Comparison of ENCODE assay signal across 34 cellular contexts in genomic region chr11:56845121-56845732, GRCh38.
"Had no signal": no experiment of that assay in that cellular context is flagged by ENCODE, and none has a peak within 500 bp of the region (broad histone marks: within the 10 kb centered on the region; RNA-seq: fewer than 3 reads in every experiment).

No MANE protein-coding gene starts in this region.

- H3K27me3 ChIP-seq: brain microvascular endothelial cell had no signal

- H3K4me1 Mint-ChIP-seq: activated CD4-positive, alpha-beta T cell treated with anti-CD3 and anti-CD28 coated beads for 36 hours; activated CD8-positive, alpha-beta memory T cell treated with anti-CD3 and anti-CD28 coated beads, Interleukin-2, amount 10 ng/mL, durations not matched to agents 7 days and 5 days; central memory CD8-positive, alpha-beta T cell; T-helper 17 cell had no signal

- H3K9me3 Mint-ChIP-seq: activated CD4-positive, alpha-beta memory T cell treated with anti-CD3 and anti-CD28 coated beads for 36 hours; activated CD4-positive, alpha-beta T cell treated with anti-CD3 and anti-CD28 coated beads, Interleukin-2, amount 10 ng/mL, durations not matched to agents 24 days and 14 days; activated T-helper 1 cell treated with anti-CD3 and anti-CD28 coated beads, Interleukin-12 subunit alpha, Interleukin-12 subunit beta, Interleukin-2, Interleukin-4 antibody, amounts not matched to agents 30 ng/mL and 10 ng/mL and 1 ng/mL, durations not matched to agents 14 hours and 24 hours and 36 hours; activated T-helper 2 cell treated with anti-CD3 and anti-CD28 coated beads, Interferon-gamma antibody, Interleukin-2, Interleukin-4, amounts not matched to agents 10 μg/mL and 5 μg/mL and 100 μg/mL, durations not matched to agents 14 hours and 24 hours and 36 hours; dendritic cell treated with granulocyte-macrophage colony-stimulating factor and Interleukin-4, amounts not matched to agents 40 ng/mL and 50 ng/mL, for 4 days; T-helper 2 cell treated with Interferon-gamma antibody and Interleukin-4, amounts not matched to agents 5 μg/mL and 100 μg/mL, for 36 hours had no signal

- H3K27ac Mint-ChIP-seq: activated CD4-positive, alpha-beta memory T cell treated with anti-CD3 and anti-CD28 coated beads for 36 hours; activated CD4-positive, alpha-beta T cell treated with anti-CD3 and anti-CD28 coated beads for 36 hours; activated CD4-positive, alpha-beta T cell treated with anti-CD3 and anti-CD28 coated beads, Interleukin-2, amount 10 ng/mL, durations not matched to agents 24 days and 14 days; activated CD8-positive, alpha-beta memory T cell treated with anti-CD3 and anti-CD28 coated beads, Interleukin-2, amount 10 ng/mL, durations not matched to agents 7 days and 5 days; activated CD8-positive, alpha-beta T cell treated with anti-CD3 and anti-CD28 coated beads, Interleukin-2, amount 10 ng/mL, durations not matched to agents 7 days and 5 days; activated naive CD8-positive, alpha-beta T cell; activated T-helper 1 cell treated with anti-CD3 and anti-CD28 coated beads, Interleukin-12 subunit alpha, Interleukin-12 subunit beta, Interleukin-2, Interleukin-4 antibody, amounts not matched to agents 30 ng/mL and 10 ng/mL and 1 ng/mL, durations not matched to agents 14 hours and 24 hours and 36 hours; activated T-helper 2 cell treated with anti-CD3 and anti-CD28 coated beads, Interferon-gamma antibody, Interleukin-2, Interleukin-4, amounts not matched to agents 10 μg/mL and 5 μg/mL and 100 μg/mL, durations not matched to agents 14 hours and 24 hours and 36 hours; dendritic cell treated with granulocyte-macrophage colony-stimulating factor and Interleukin-4, amounts not matched to agents 40 ng/mL and 50 ng/mL, for 4 days; endodermal cell; T-helper 17 cell; T-helper 2 cell treated with Interferon-gamma antibody and Interleukin-4, amounts not matched to agents 5 μg/mL and 100 μg/mL, for 36 hours had no signal

- FAIRE-seq: astrocyte, bronchial epithelial cell, frontal cortex had no signal

- H3K4me3 Mint-ChIP-seq: activated CD4-positive, alpha-beta memory T cell treated with anti-CD3 and anti-CD28 coated beads for 36 hours; activated CD4-positive, alpha-beta T cell treated with anti-CD3 and anti-CD28 coated beads for 36 hours; activated CD4-positive, alpha-beta T cell treated with anti-CD3 and anti-CD28 coated beads, Interleukin-2, amount 10 ng/mL, durations not matched to agents 24 days and 14 days; activated CD8-positive, alpha-beta memory T cell treated with anti-CD3 and anti-CD28 coated beads, Interleukin-2, amount 10 ng/mL, durations not matched to agents 7 days and 5 days; activated CD8-positive, alpha-beta T cell treated with anti-CD3 and anti-CD28 coated beads, Interleukin-2, amount 10 ng/mL, durations not matched to agents 7 days and 5 days; activated naive CD8-positive, alpha-beta T cell; activated T-helper 1 cell treated with anti-CD3 and anti-CD28 coated beads, Interleukin-12 subunit alpha, Interleukin-12 subunit beta, Interleukin-2, Interleukin-4 antibody, amounts not matched to agents 30 ng/mL and 10 ng/mL and 1 ng/mL, durations not matched to agents 14 hours and 24 hours and 36 hours; central memory CD8-positive, alpha-beta T cell; dendritic cell treated with granulocyte-macrophage colony-stimulating factor and Interleukin-4, amounts not matched to agents 40 ng/mL and 50 ng/mL, for 4 days; endodermal cell; T-helper 17 cell; T-helper 2 cell treated with Interferon-gamma antibody and Interleukin-4, amounts not matched to agents 5 μg/mL and 100 μg/mL, for 36 hours had no signal

- H3K4me3 ChIP-seq: coronary artery, dorsolateral prefrontal cortex had no signal

- H3K36me3 ChIP-seq: brain microvascular endothelial cell had no signal

- H3K27ac ChIP-seq: brain microvascular endothelial cell, coronary artery, dorsolateral prefrontal cortex had no signal

- H3K27me3 Mint-ChIP-seq: activated CD4-positive, alpha-beta T cell treated with anti-CD3 and anti-CD28 coated beads, Interleukin-2, amount 10 ng/mL, durations not matched to agents 24 days and 14 days; activated CD8-positive, alpha-beta memory T cell treated with anti-CD3 and anti-CD28 coated beads, Interleukin-2, amount 10 ng/mL, durations not matched to agents 7 days and 5 days; central memory CD8-positive, alpha-beta T cell; dendritic cell treated with granulocyte-macrophage colony-stimulating factor and Interleukin-4, amounts not matched to agents 40 ng/mL and 50 ng/mL, for 4 days had no signal

- DNase-seq: activated CD4-positive, alpha-beta memory T cell treated with anti-CD3 and anti-CD28 coated beads for 36 hours; activated CD4-positive, alpha-beta T cell treated with anti-CD3 and anti-CD28 coated beads for 36 hours; activated CD4-positive, alpha-beta T cell treated with anti-CD3 and anti-CD28 coated beads, Interleukin-2, amount 10 ng/mL, durations not matched to agents 24 days and 14 days; activated CD4-positive, CD25-positive, alpha-beta regulatory T cell; activated CD4-positive, CD25-positive, alpha-beta regulatory T cell treated with anti-CD3 and anti-CD28 coated beads, Interleukin-2, amount 50 U/mL, for 72 hours; activated CD8-positive, alpha-beta memory T cell treated with anti-CD3 and anti-CD28 coated beads, Interleukin-2, amount 10 ng/mL, durations not matched to agents 7 days and 5 days; activated CD8-positive, alpha-beta memory T cell treated with anti-CD3 and anti-CD28 coated beads, Interleukin-2, amount 50 U/mL, for 4 hours; activated CD8-positive, alpha-beta T cell treated with anti-CD3 and anti-CD28 coated beads, Interleukin-2, amount 10 ng/mL, durations not matched to agents 7 days and 5 days; activated effector memory CD4-positive, alpha-beta T cell treated with anti-CD3 and anti-CD28 coated beads, Interleukin-2, amount 50 U/mL, for 16 hours; activated naive CD4-positive, alpha-beta T cell treated with anti-CD3 and anti-CD28 coated beads, Interleukin-2, amount 50 U/mL, for 16 hours; activated naive CD4-positive, alpha-beta T cell treated with Interleukin-2 at 50 U/mL for 16 hours; activated T-cell treated with anti-CD3 and anti-CD28 coated beads, Interleukin-2, amount 50 U/mL, for 1 hour; activated T-cell treated with anti-CD3 and anti-CD28 coated beads, Interleukin-2, amount 50 U/mL, for 48 hours; amniotic stem cell; anterior cingulate cortex; brain microvascular endothelial cell; dorsolateral prefrontal cortex; effector memory CD4-positive, alpha-beta T cell; endodermal cell; foreskin fibroblast; T-helper 1 cell; T-helper 17 cell; T1000 had no signal

- H3K36me3 Mint-ChIP-seq: activated CD4-positive, alpha-beta memory T cell treated with anti-CD3 and anti-CD28 coated beads for 36 hours; activated CD8-positive, alpha-beta memory T cell treated with anti-CD3 and anti-CD28 coated beads, Interleukin-2, amount 10 ng/mL, durations not matched to agents 7 days and 5 days; activated naive CD8-positive, alpha-beta T cell had no signal

- ATAC-seq: activated CD4-positive, alpha-beta T cell treated with anti-CD3 and anti-CD28 coated beads for 36 hours; activated CD8-positive, alpha-beta memory T cell treated with anti-CD3 and anti-CD28 coated beads, Interleukin-2, amount 10 ng/mL, durations not matched to agents 7 days and 5 days; activated CD8-positive, alpha-beta T cell treated with anti-CD3 and anti-CD28 coated beads, Interleukin-2, amount 10 ng/mL, durations not matched to agents 7 days and 5 days; esophagus mucosa; T-helper 17 cell had no signal
